Comparison of ENCODE assay signal across 26 cellular contexts in the genomic region with DNA sequence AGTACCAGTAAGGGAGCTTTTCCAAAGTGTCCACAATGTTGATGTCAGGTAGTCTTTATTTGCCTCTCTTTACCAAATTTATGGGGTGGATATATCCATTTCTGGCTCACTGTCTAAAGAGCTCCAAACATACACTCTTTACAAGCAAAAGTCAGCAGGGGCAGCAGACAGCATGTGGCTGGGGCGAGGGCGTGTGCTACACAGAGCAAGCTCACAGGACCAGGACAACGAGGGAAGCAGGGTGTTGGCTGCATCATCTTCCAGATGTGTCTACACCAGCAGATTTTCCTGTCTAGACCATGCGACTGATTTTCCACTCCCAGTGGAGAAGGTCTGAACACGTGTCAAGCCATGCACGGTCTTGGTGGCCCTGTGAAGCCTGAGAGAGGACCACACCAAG.
"Had no signal": no experiment of that assay in that cellular context is flagged by ENCODE, and none has a peak within 500 bp of the region (broad histone marks: within the 10 kb centered on the region; RNA-seq: fewer than 3 reads in every experiment).

No MANE protein-coding gene starts in this region.

- H3K36me3 ChIP-seq: heart right ventricle, left ventricle myocardium inferior, pancreas, prostate gland, sigmoid colon, spleen, tibial nerve, upper lobe of right lung had no signal

- H3K9me3 Mint-ChIP-seq: natural killer cell; neural crest cell; stimulated activated memory B cell treated with anti-CD40 and anti-IgM and Interleukin-4, amounts not matched to agents 10 μg/mL and 1 μg/mL and 100 μg/mL, for 72 hours; stimulated activated naive CD8-positive, alpha-beta T cell treated with anti-CD3 and anti-CD28 coated beads, Interleukin-15, amount 100 ng/mL, for 72 hours had no signal

- H3K27ac ChIP-seq: heart right ventricle, left ventricle myocardium inferior, pancreas, prostate gland, sigmoid colon, spleen, tibial nerve, upper lobe of right lung had no signal

- H3K27me3 ChIP-seq: hepatocyte, pancreas, sigmoid colon, tibial nerve, upper lobe of right lung had no signal

- H3K4me3 Mint-ChIP-seq: mesothelial cell of epicardium; naive B cell; natural killer cell; neural crest cell; stimulated activated memory B cell treated with anti-CD40 and anti-IgM and Interleukin-4, amounts not matched to agents 10 μg/mL and 1 μg/mL and 100 μg/mL, for 72 hours; stimulated activated naive CD8-positive, alpha-beta T cell treated with anti-CD3 and anti-CD28 coated beads, Interleukin-15, amount 100 ng/mL, for 72 hours had no signal

- H3K27me3 Mint-ChIP-seq: stimulated activated memory B cell treated with anti-CD40 and anti-IgM and Interleukin-4, amounts not matched to agents 10 μg/mL and 1 μg/mL and 100 μg/mL, for 72 hours had no signal

- H3K4me3 ChIP-seq: heart right ventricle, hepatocyte, left ventricle myocardium inferior, lung, pancreas, prostate gland, sigmoid colon, spleen, tibial nerve, upper lobe of right lung had no signal

- DNase-seq: heart right ventricle; islet precursor cell; left ventricle myocardium inferior; mesendoderm; naive B cell; natural killer cell; nucleus accumbens; pancreas; posterior cingulate gyrus; retina; right cardiac atrium; sigmoid colon; spleen; stimulated activated CD4-positive, alpha-beta T cell treated with anti-CD3 and anti-CD28 coated beads, Interleukin-4, amount 100 ng/mL, for 4 hours; stimulated activated CD8-positive, alpha-beta memory T cell treated with anti-CD3 and anti-CD28 coated beads, Interleukin-4, amount 100 ng/mL, for 48 hours; stimulated activated naive CD4-positive, alpha-beta T cell treated with Interleukin-2 at 50 U/mL for 16 hours; stimulated activated naive CD8-positive, alpha-beta T cell treated with anti-CD3 and anti-CD28 coated beads, Interleukin-15, amount 100 ng/mL, for 72 hours; substantia nigra; upper lobe of right lung had no signal

- H3K9me3 ChIP-seq: heart right ventricle, left ventricle myocardium inferior, pancreas, prostate gland, sigmoid colon, spleen, tibial nerve, upper lobe of right lung had no signal

- H3K4me1 ChIP-seq: prostate gland, spleen had no signal

- H3K36me3 Mint-ChIP-seq: mesothelial cell of epicardium; naive B cell; natural killer cell; stimulated activated memory B cell treated with anti-CD40 and anti-IgM and Interleukin-4, amounts not matched to agents 10 μg/mL and 1 μg/mL and 100 μg/mL, for 72 hours had no signal

- H3K4me1 Mint-ChIP-seq: naive B cell; natural killer cell; stimulated activated memory B cell treated with anti-CD40 and anti-IgM and Interleukin-4, amounts not matched to agents 10 μg/mL and 1 μg/mL and 100 μg/mL, for 72 hours; stimulated activated naive CD8-positive, alpha-beta T cell treated with anti-CD3 and anti-CD28 coated beads, Interleukin-15, amount 100 ng/mL, for 72 hours had no signal

- H3K27ac Mint-ChIP-seq: mesothelial cell of epicardium; naive B cell; natural killer cell; stimulated activated memory B cell treated with anti-CD40 and anti-IgM and Interleukin-4, amounts not matched to agents 10 μg/mL and 1 μg/mL and 100 μg/mL, for 72 hours; stimulated activated naive CD8-positive, alpha-beta T cell treated with anti-CD3 and anti-CD28 coated beads, Interleukin-15, amount 100 ng/mL, for 72 hours had no signal
